ENCODE assay signal across 9 cellular contexts in the genomic region with DNA sequence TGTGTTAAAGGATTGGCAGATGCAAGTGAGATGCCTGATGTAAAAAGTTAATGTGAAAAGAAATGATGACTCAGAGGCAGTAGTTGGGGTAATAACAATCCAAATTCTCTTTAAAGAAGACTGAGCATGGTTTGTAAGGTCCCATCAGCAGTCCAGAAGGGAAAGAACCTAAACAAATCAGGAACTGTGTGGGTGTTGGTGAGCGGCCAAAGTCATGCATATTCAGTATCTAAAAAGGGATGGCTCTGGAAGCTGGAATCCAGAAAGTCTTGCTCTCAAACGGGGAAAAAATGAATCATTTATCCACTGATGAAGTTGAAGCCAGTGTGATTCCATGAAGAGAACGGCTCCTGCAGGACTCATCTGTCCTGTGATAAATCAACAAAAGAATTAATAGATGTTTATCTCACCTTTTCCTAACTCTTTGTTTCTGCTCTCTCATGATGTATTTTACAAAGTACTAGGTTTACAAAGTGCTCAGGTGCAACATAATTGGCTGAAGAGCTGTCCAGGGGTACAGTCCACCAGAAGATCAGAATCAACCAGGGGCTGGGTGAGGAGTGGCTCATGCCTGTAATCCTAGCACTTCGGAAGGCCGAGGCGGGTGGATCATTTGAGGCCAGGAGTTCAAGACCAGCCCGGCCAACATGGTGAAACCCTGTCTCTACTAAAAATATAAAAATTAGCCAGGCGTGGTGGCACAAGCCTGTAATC. TPM values are rescaled to one million over a fixed set of nuclear protein-coding genes. Genes with fewer than 3 reads are reported as not detected.
DNase-seq lines count a peak whose midpoint lies in the region; ATAC-seq and FAIRE-seq lines count a peak whose summit lies in the region.
"Had no signal": no experiment of that assay in that cellular context is flagged by ENCODE, and none has a peak within 500 bp of the region (broad histone marks: within the 10 kb centered on the region; RNA-seq: fewer than 3 reads in every experiment).

No MANE protein-coding gene starts in this region.

- POLR2A ChIA-PET in activated CD4-positive, alpha-beta T cell treated with anti-CD3 and anti-CD28 coated beads, Interleukin-2, amount 10 ng/mL, durations not matched to agents 7 days and 5 days (lab: Charles Lee), result interaction anchor here (1.1 kb wide), 1 partner anchor 9 kb away, joined by 3 read pairs; no protein-coding TSS in a partner anchor

- no peaks in the 10 kb centered on the region for H3K27me3 Mint-ChIP-seq in activated CD4-positive, alpha-beta T cell treated with anti-CD3 and anti-CD28 coated beads, Interleukin-2, amount 10 ng/mL, durations not matched to agents 7 days and 5 days
- no peaks in the 10 kb centered on the region for H3K27me3 Mint-ChIP-seq in activated T-helper 17 cell treated with anti-CD3 and anti-CD28 coated beads, Interleukin-2, amount 50 U/mL, for 72 hours
- H3K27me3 Mint-ChIP-seq in stimulated activated naive CD8-positive, alpha-beta T cell treated with anti-CD3 and anti-CD28 coated beads, Interleukin-15, amount 100 ng/mL, for 72 hours, result no peaks in the 10 kb centered on the region

- H3K4me3 Mint-ChIP-seq in activated CD4-positive, alpha-beta T cell treated with anti-CD3 and anti-CD28 coated beads, Interleukin-2, amount 10 ng/mL, durations not matched to agents 7 days and 5 days, result no peak overlapping the region
- peak overlapping the region; percentile 43 for H3K4me3 Mint-ChIP-seq in activated T-helper 17 cell treated with anti-CD3 and anti-CD28 coated beads, Interleukin-2, amount 50 U/mL, for 72 hours
- H3K4me3 Mint-ChIP-seq in stimulated activated naive CD8-positive, alpha-beta T cell treated with anti-CD3 and anti-CD28 coated beads, Interleukin-15, amount 100 ng/mL, for 72 hours, result peak overlapping the region; percentile 66 to 67

- CTCF ChIA-PET in activated CD4-positive, alpha-beta T cell treated with anti-CD3 and anti-CD28 coated beads, Interleukin-2, amount 10 ng/mL, durations not matched to agents 7 days and 5 days (lab: Charles Lee), result interaction anchor here (1.6 to 2.1 kb wide), 2 partner anchors 9 to 22 kb away, joined by 4 to 6 read pairs; no protein-coding TSS in a partner anchor

- H3K9me3 Mint-ChIP-seq in activated CD4-positive, alpha-beta T cell treated with anti-CD3 and anti-CD28 coated beads, Interleukin-2, amount 10 ng/mL, durations not matched to agents 7 days and 5 days, result peaks cover 4% of the 10 kb centered on the region
- no peaks in the 10 kb centered on the region for H3K9me3 Mint-ChIP-seq in activated T-helper 17 cell treated with anti-CD3 and anti-CD28 coated beads, Interleukin-2, amount 50 U/mL, for 72 hours
- no peaks in the 10 kb centered on the region for H3K9me3 Mint-ChIP-seq in stimulated activated naive CD8-positive, alpha-beta T cell treated with anti-CD3 and anti-CD28 coated beads, Interleukin-15, amount 100 ng/mL, for 72 hours

- H3K4me1 Mint-ChIP-seq in activated CD4-positive, alpha-beta T cell treated with anti-CD3 and anti-CD28 coated beads, Interleukin-2, amount 10 ng/mL, durations not matched to agents 7 days and 5 days, result peaks cover 85% of the 10 kb centered on the region
- H3K4me1 Mint-ChIP-seq in activated T-helper 17 cell treated with anti-CD3 and anti-CD28 coated beads, Interleukin-2, amount 50 U/mL, for 72 hours, result peaks cover 50% of the 10 kb centered on the region
- peaks cover 94% of the 10 kb centered on the region for H3K4me1 Mint-ChIP-seq in stimulated activated naive CD8-positive, alpha-beta T cell treated with anti-CD3 and anti-CD28 coated beads, Interleukin-15, amount 100 ng/mL, for 72 hours

- no peak for FAIRE-seq in frontal cortex (lab: Jason Lieb, UNC)

- peak overlapping the region; percentile 46 for H3K27ac Mint-ChIP-seq in activated CD4-positive, alpha-beta T cell treated with anti-CD3 and anti-CD28 coated beads, Interleukin-2, amount 10 ng/mL, durations not matched to agents 7 days and 5 days
- H3K27ac Mint-ChIP-seq in activated T-helper 17 cell treated with anti-CD3 and anti-CD28 coated beads, Interleukin-2, amount 50 U/mL, for 72 hours, result peak overlapping the region; percentile 40
- H3K27ac Mint-ChIP-seq in stimulated activated naive CD8-positive, alpha-beta T cell treated with anti-CD3 and anti-CD28 coated beads, Interleukin-15, amount 100 ng/mL, for 72 hours, result peak overlapping the region; percentile 95 to 97

- peak; percentile 65 for ATAC-seq in activated T-helper 17 cell treated with anti-CD3 and anti-CD28 coated beads, Interleukin-2, amount 50 U/mL, for 72 hours (replicated peaks)
- ATAC-seq in stimulated activated naive CD8-positive, alpha-beta T cell treated with anti-CD3 and anti-CD28 coated beads, Interleukin-15, amount 100 ng/mL, for 72 hours, result peak; percentile 28
- no peak for ATAC-seq in HG02763 (IDR thresholded peaks at IDR 0.05; ENCODE audit: unreplicated experiment)

- peaks cover 90% of the 10 kb centered on the region for H3K36me3 Mint-ChIP-seq in activated CD4-positive, alpha-beta T cell treated with anti-CD3 and anti-CD28 coated beads, Interleukin-2, amount 10 ng/mL, durations not matched to agents 7 days and 5 days (ENCODE audit: low read depth)
- H3K36me3 Mint-ChIP-seq in activated T-helper 17 cell treated with anti-CD3 and anti-CD28 coated beads, Interleukin-2, amount 50 U/mL, for 72 hours (ENCODE audit: low read depth), result peaks cover 79% of the 10 kb centered on the region

- no peak for DNase-seq in activated CD4-positive, alpha-beta T cell treated with anti-CD3 and anti-CD28 coated beads, Interleukin-2, amount 10 ng/mL, durations not matched to agents 7 days and 5 days
- DNase-seq in activated CD4-positive, alpha-beta T cell treated with anti-CD3 and anti-CD28 coated beads for 4 hours, result no peak
- peak; percentile 49 to 54 for DNase-seq in frontal cortex (ENCODE audit: low spot score in 2 of 2)
- no peak for DNase-seq in stimulated activated naive CD8-positive, alpha-beta T cell treated with anti-CD3 and anti-CD28 coated beads, Interleukin-15, amount 100 ng/mL, for 72 hours
- no peak for DNase-seq in germinal center (ENCODE audit: low spot score)
- no peak for DNase-seq in NCI-H128 (lab: John Stamatoyannopoulos, UW; ENCODE audit: unreplicated experiment)
- DNase-seq: mesendoderm had no signal

RNA-seq across cellular contexts. Expression of gene SORL1, which starts 21.1 kb away (rescaled TPM):
- 100 to 1,000 TPM; 197 to 207 TPM for total RNA-seq in activated CD4-positive, alpha-beta T cell treated with anti-CD3 and anti-CD28 coated beads, Interleukin-2, amount 10 ng/mL, durations not matched to agents 7 days and 5 days
- 10 to 100 TPM; 47.1 to 98.5 TPM for total RNA-seq in activated T-helper 17 cell treated with anti-CD3 and anti-CD28 coated beads, Interleukin-2, amount 50 U/mL, for 72 hours
- total RNA-seq in frontal cortex, result 42.8 TPM

Comparison
In these comparisons a context has a peak if more than half of its experiments do, and no peak if none do; other contexts are left out.
1. DNase-seq: peak in frontal cortex (2 of 2); none in activated CD4-positive, alpha-beta T cell treated with anti-CD3 and anti-CD28 coated beads, Interleukin-2, amount 10 ng/mL, durations not matched to agents 7 days and 5 days (single experiment), activated CD4-positive, alpha-beta T cell treated with anti-CD3 and anti-CD28 coated beads for 4 hours (0 of 2), stimulated activated naive CD8-positive, alpha-beta T cell treated with anti-CD3 and anti-CD28 coated beads, Interleukin-15, amount 100 ng/mL, for 72 hours (0 of 2), germinal center (single experiment) and NCI-H128 (single experiment).
2. H3K27ac Mint-ChIP-seq: peak in every context shown above with its lines; median percentile 96 in stimulated activated naive CD8-positive, alpha-beta T cell treated with anti-CD3 and anti-CD28 coated beads, Interleukin-15, amount 100 ng/mL, for 72 hours; 46 in activated CD4-positive, alpha-beta T cell treated with anti-CD3 and anti-CD28 coated beads, Interleukin-2, amount 10 ng/mL, durations not matched to agents 7 days and 5 days; 40 in activated T-helper 17 cell treated with anti-CD3 and anti-CD28 coated beads, Interleukin-2, amount 50 U/mL, for 72 hours.